In genomic region chr11:76761959-76762358, GRCh38 we compare ENCODE assay signal across 8 cellular contexts.
"Had no signal": no experiment of that assay in that cellular context is flagged by ENCODE, and none has a peak within 500 bp of the region (broad histone marks: within the 10 kb centered on the region; RNA-seq: fewer than 3 reads in every experiment).

No MANE protein-coding gene starts in this region.

- H3K9ac ChIP-seq: KMS-11 had no signal

- FAIRE-seq: H1, H54, HTR-8/SVneo had no signal

- H3K27ac ChIP-seq: KMS-11 had no signal

- H3K4me2 ChIP-seq: GM23338, KMS-11 had no signal

- H2AFZ ChIP-seq: GM23338 had no signal

- DNase-seq: H9, HCEC 1CT, KBM-7 had no signal

- ATAC-seq: GM23338 had no signal

- H3K4me3 ChIP-seq: GM23338 had no signal
